In the genomic region with DNA sequence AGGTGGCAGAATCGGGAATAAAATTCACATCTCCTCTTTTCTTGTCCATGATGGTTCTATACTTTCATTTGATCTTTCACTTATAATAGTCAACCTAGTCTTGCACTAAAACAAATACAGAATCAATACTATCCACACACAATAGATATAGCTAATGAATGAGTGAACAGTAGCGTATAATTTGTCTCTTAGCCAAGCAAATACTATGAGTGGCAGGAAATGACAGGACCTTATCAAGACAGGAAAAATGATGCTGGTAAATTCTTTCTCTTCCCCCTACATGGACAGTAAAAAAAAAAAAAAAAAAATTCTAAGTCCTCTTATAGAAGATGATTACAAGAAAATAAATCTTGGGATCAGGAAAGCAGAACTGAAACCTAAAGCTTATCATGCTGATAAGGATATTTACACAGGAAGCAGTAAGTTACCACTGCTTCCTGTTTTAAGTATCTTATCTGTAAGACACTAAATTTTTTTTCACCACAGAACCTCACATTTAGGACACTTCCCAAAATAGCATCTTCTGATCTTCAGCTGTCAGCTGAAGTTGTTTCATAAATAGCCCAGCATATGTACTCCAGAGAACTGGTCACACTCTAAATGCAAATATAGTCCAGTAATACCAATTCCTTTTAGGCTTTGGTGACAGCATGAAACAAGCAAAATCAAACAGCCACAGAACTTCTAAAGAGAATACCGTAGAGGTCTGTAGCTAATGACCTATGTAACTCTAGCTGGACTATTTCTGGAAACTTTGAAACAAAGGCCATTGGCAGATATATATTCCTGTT, we compare ENCODE assay signal across 8 cellular contexts. TPM values are rescaled to one million over a fixed set of nuclear protein-coding genes. Genes with fewer than 3 reads are reported as not detected.
A peak's percentile ranks its signal among the peaks of the same experiment; 100 is the strongest.
DNase-seq lines count a peak whose midpoint lies in the region; ATAC-seq, FAIRE-seq and TF ChIP-seq lines count a peak whose summit lies in the region.

No MANE protein-coding gene starts in this region.

- no peak for TF ChIP-seq POLR2A in GM12891 (IDR thresholded peaks at IDR 0.05; ENCODE audit: low read depth, low read length)

- no peak overlapping the region for H3K4me3 ChIP-seq in Jurkat, Clone E6-1 (ENCODE audit: low read length)

- peak; percentile 97 for ATAC-seq in GM21619 (IDR thresholded peaks at IDR 0.05; ENCODE audit: unreplicated experiment)
- no peak for ATAC-seq in omental fat pad (ENCODE audit: low FRiP score)

- peak; percentile 25 for DNase-seq in GM12891 (ENCODE audit: insufficient read length, low spot score)
- DNase-seq in Jurkat, Clone E6-1 (ENCODE audit: low read depth, low spot score) = peak; percentile 74
- DNase-seq in amniotic epithelial cell (ENCODE audit: low read depth) = peak; percentile 85
- DNase-seq in myocyte (ENCODE audit: low read depth) = peak; percentile 54
- DNase-seq in Ammon's horn (ENCODE audit: low spot score) = no peak
- DNase-seq in omental fat pad (ENCODE audit: low spot score) = no peak
- no peak for DNase-seq in NCI-H1694 (lab: John Stamatoyannopoulos, UW)

- TF ChIP-seq CTCF in omental fat pad (IDR thresholded peaks at IDR 0.05) = no peak

- peak; percentile 78 for FAIRE-seq in GM12891 (lab: Jason Lieb, UNC)

TF ChIP-seq in GM12891, 5 proteins besides CTCF, POLR2A, EP300 and RAD21:
- peak; percentile 91 for TF ChIP-seq SPI1 (IDR thresholded peaks at IDR 0.05; ENCODE audit: low read depth, low read length)
- no peak for TF ChIP-seq PAX5 (IDR thresholded peaks at IDR 0.05; ENCODE audit: insufficient read depth, low read length, severe bottlenecking)
- TF ChIP-seq POLR2AphosphoS5 (IDR thresholded peaks at IDR 0.05; ENCODE audit: low read depth, low read length) = no peak
- TF ChIP-seq POU2F2 (IDR thresholded peaks at IDR 0.05; ENCODE audit: low read depth, low read length) = peak; percentile 31; the same call in 1 of the 2 replicates
- no peak for TF ChIP-seq TAF1 (IDR thresholded peaks at IDR 0.05; ENCODE audit: low read depth, low read length)

RNA-seq across cellular contexts. Expression of a gene that starts 27.0 kb away (rescaled TPM):
- 0.05 TPM for polyA plus RNA-seq in GM12891 (2012; ENCODE audit: low read depth, missing spikeins)
- 6.7 TPM for polyA plus RNA-seq in Jurkat, Clone E6-1 (2012; ENCODE audit: insufficient read depth, insufficient read length)
- total RNA-seq in myocyte (32.3 and 38.1 TPM in 2 replicates), omental fat pad (10 to 100 TPM; 14.3 to 16.2 (median 15.5) TPM)
- 11.7 TPM for polyA plus RNA-seq in myocyte (2012)

Comparison
In these comparisons a context has a peak if more than half of its experiments do, and no peak if none do; other contexts are left out.
1. DNase-seq: peak in GM12891 (single experiment), Jurkat, Clone E6-1 (single experiment), amniotic epithelial cell (single experiment) and myocyte (single experiment); none in Ammon's horn (single experiment), omental fat pad (single experiment) and NCI-H1694 (single experiment).